Comparison of ENCODE assay signal across 12 cellular contexts in the genomic region with DNA sequence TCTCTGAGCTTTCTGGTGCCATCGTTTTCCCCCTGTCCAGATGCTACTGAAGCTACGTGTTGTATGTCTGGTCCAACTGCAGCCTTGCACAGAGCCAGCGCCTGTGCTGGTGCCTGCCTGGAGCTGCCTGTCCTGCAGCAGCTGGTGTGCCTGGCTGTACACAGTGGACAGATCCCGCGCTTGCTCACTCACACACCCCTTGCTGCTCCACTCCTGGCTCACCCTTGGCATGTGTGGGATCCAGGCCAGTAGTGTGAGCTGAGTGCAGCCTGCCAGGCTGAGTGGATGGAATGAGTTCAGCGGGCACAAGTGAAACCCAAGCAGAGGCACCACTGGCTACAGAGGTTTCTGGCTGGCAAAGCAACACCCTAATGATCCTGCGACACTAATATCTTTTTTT. TPM values are rescaled to one million over a fixed set of nuclear protein-coding genes. Genes with fewer than 3 reads are reported as not detected.
DNase-seq lines count a peak whose midpoint lies in the region; ATAC-seq and TF ChIP-seq lines count a peak whose summit lies in the region.
"Had no signal": no experiment of that assay in that cellular context is flagged by ENCODE, and none has a peak within 500 bp of the region (broad histone marks: within the 10 kb centered on the region; RNA-seq: fewer than 3 reads in every experiment).

No MANE protein-coding gene starts in this region.

- H3K9me3 ChIP-seq in sigmoid colon, result no peaks in the 10 kb centered on the region
- peaks cover 0 to 11% (median 0%) of the 10 kb centered on the region in 3 donors for H3K9me3 ChIP-seq in esophagus squamous epithelium

- intact Hi-C loops in left colon (cut with DNase I, micrococcal nuclease), result no loop called here
- intact Hi-C loops in sigmoid colon (cut with DNase I), result no loop called here
- intact Hi-C loops in esophagus squamous epithelium (cut with DNase I), result no loop called here

- DNase-seq in G401 (ENCODE audit: low spot score), result peak; percentile 80
- DNase-seq in caudate nucleus (lab: John Stamatoyannopoulos, UW), result peak in 48 of 61 donors; percentile 8 to 70 (median 33)
- DNase-seq in left colon, result peak; percentile 15 to 44
- peak; percentile 90 for DNase-seq in sigmoid colon
- no peak for DNase-seq in central memory CD4-positive, alpha-beta T cell
- no peak for DNase-seq in esophagus squamous epithelium (lab: John Stamatoyannopoulos, UW)
- DNase-seq in DMS153 treated with DMSO at 0.1 percent for 48 hours (lab: John Stamatoyannopoulos, UW; ENCODE audit: unreplicated experiment), result no peak
- DNase-seq: AML-193, brain microvascular endothelial cell, natural killer cell had no signal

- H3K4me1 ChIP-seq in sigmoid colon (peaks cover 0 to 31% (median 27%) of the 10 kb centered on the region in 4 donors), esophagus squamous epithelium (peaks cover 0 to 20% (median 14%) of the 10 kb centered on the region in 3 donors)

- in situ Hi-C loops in G401 (cut with HindIII; ENCODE audit: low sequenced_read_pairs), result no loop called here

- H3K4me3 ChIP-seq in sigmoid colon, result no peak overlapping the region
- no peak overlapping the region for H3K4me3 ChIP-seq in esophagus squamous epithelium

- H3K27me3 ChIP-seq in sigmoid colon, result no peaks in the 10 kb centered on the region
- H3K27me3 ChIP-seq in esophagus squamous epithelium, result no peaks in the 10 kb centered on the region
- H3K27me3 ChIP-seq: brain microvascular endothelial cell had no signal

- no peak for TF ChIP-seq CTCF in sigmoid colon (IDR thresholded peaks at IDR 0.05)
- TF ChIP-seq CTCF in esophagus squamous epithelium (IDR thresholded peaks at IDR 0.05), result no peak

- 88 to 92% methylated on average over 7 of the region's 7 CpGs for WGBS in sigmoid colon, 2 donors
- 51 to 64% methylated on average over 2 to 7 of the region's 7 CpGs for WGBS in esophagus squamous epithelium, 2 donors

- no peak overlapping the region for H3K27ac ChIP-seq in caudate nucleus (ENCODE audit: low read depth, low read length)
- peak overlapping the region in 3 of 4 donors; percentile 41 to 66 (median 45) for H3K27ac ChIP-seq in sigmoid colon
- H3K27ac ChIP-seq in esophagus squamous epithelium, result peak overlapping the region in 1 of 4 donors; percentile 13
- H3K27ac ChIP-seq: brain microvascular endothelial cell, epithelial cell of prostate had no signal

- H3K36me3 ChIP-seq in sigmoid colon (peaks cover 0 to 3% (median 0%) of the 10 kb centered on the region in 4 donors), esophagus squamous epithelium (peaks cover 0 to 23% (median 0%) of the 10 kb centered on the region in 3 donors)
- H3K36me3 ChIP-seq: brain microvascular endothelial cell had no signal

- TF ChIP-seq POLR2A in sigmoid colon (IDR thresholded peaks at IDR 0.05), result no peak
- no peak for TF ChIP-seq POLR2A in esophagus squamous epithelium (IDR thresholded peaks at IDR 0.05)

- TF ChIP-seq EP300 in sigmoid colon (IDR thresholded peaks at IDR 0.05), result no peak

- ATAC-seq in left colon (no peak), GM21526 (IDR thresholded peaks at IDR 0.05; ENCODE audit: low FRiP score, unreplicated experiment) (no peak)

RNA-seq across cellular contexts. Expression of a gene that starts 40.4 kb away (rescaled TPM):
- 5.4 and 14.6 TPM in 2 replicates for total RNA-seq in G401 (2014; rRNA removed; shearing (Covaris generic))
- total RNA-seq in left colon (10 to 100 TPM; 11.6 to 15.6 TPM), sigmoid colon (10 to 100 TPM; 24.2 to 36.7 (median 33.4) TPM), esophagus squamous epithelium (10 to 100 TPM; 13.4 to 30.0 (median 19.6) TPM)
- 1 to 10 TPM; 1.2 to 2.0 (median 1.4) TPM for polyA plus RNA-seq in sigmoid colon

Comparison
In these comparisons a context has a peak if more than half of its experiments do, and no peak if none do; other contexts are left out.
1. DNase-seq: peak in G401 (single experiment), caudate nucleus (48 of 61), left colon (2 of 2) and sigmoid colon (single experiment); none in central memory CD4-positive, alpha-beta T cell (single experiment), esophagus squamous epithelium (single experiment) and DMS153 treated with DMSO at 0.1 percent for 48 hours (single experiment).